ENCODE assay signal across 8 cellular contexts in genomic region chr10:99329238-99329890, GRCh38. TPM values are rescaled to one million over a fixed set of nuclear protein-coding genes. Genes with fewer than 3 reads are reported as not detected.
DNase-seq lines count a peak whose midpoint lies in the region; ATAC-seq and TF ChIP-seq lines count a peak whose summit lies in the region.

Gene CNNM1 (plus strand): TSS chr10:99329356. CDS start chr10:99329388, 32 bp downstream.

- in situ Hi-C loops in Panc1 (cut with HindIII; ENCODE audit: low pct_unique_long_range_greater_than_20kb, low sequenced_read_pairs) = no loop called here

- H3K27me3 ChIP-seq in Panc1 (ENCODE audit: control insufficient read depth, insufficient read depth, low read length) = no peaks in the 10 kb centered on the region

- CTCF ChIA-PET in Panc1 (lab: Charles Lee) = interaction anchor here (1.1 kb wide), 1 partner anchor 42 kb away, joined by 3 read pairs; no protein-coding TSS in a partner anchor

- peak within 1 kb of the TSS; percentile 55 to 81 for H3K4me3 ChIP-seq in Panc1 (ENCODE audit: low read depth in 2 of 2, low read length in 2 of 2)

- TF ChIP-seq CTCF in Panc1 (IDR thresholded peaks at IDR 0.05) = no peak

- H3K27ac ChIP-seq in Panc1 (ENCODE audit: low read length) = peak within 1 kb of the TSS; percentile 70
- peak within 1 kb of the TSS; percentile 31 for H3K27ac ChIP-seq in caudate nucleus (ENCODE audit: low read depth, low read length)

- DNase-seq in DMS153 treated with DMSO at 0.1 percent for 48 hours (lab: John Stamatoyannopoulos, UW; ENCODE audit: unreplicated experiment) (peak; percentile 23), DMS153 (lab: John Stamatoyannopoulos, UW) (no peak), Panc1 (ENCODE audit: low read depth, low spot score) (no peak), caudate nucleus (lab: John Stamatoyannopoulos, UW) (peak in 52 of 61 donors; percentile 14 to 89 (median 64)), left lobe of liver (ENCODE audit: low spot score) (no peak), HT-29 (ENCODE audit: low spot score) (no peak)
- DNase-seq in stimulated activated CD4-positive, alpha-beta T cell treated with anti-CD3 and anti-CD28 coated beads, Interleukin-4, amount 100 ng/mL, for 4 hours = peak; percentile 47 to 49

- H3K36me3 ChIP-seq in Panc1 (ENCODE audit: control insufficient read depth, insufficient read depth, low read length) = no peaks in the 10 kb centered on the region

- BruUV-seq in Panc1 (replicated peaks; lab: Mats Ljungman, UMichigan) = no TSS peak

- H3K4me1 ChIP-seq in Panc1 (ENCODE audit: control insufficient read depth, insufficient read depth, low read length) = peaks cover 12% of the 10 kb centered on the region

- no peaks in the 10 kb centered on the region for H3K9me3 ChIP-seq in Panc1 (ENCODE audit: control insufficient read depth, insufficient read depth, low read depth, low read length)

- intact Hi-C loops in Panc1 (cut with micrococcal nuclease; ENCODE audit: unreplicated experiment) = no loop called here

- POLR2A ChIA-PET in Panc1 (lab: Charles Lee) = no interaction called here

- ATAC-seq in HG02759 (IDR thresholded peaks at IDR 0.05; ENCODE audit: unreplicated experiment) (peak; percentile 81), Panc1 (peak; percentile 86), left lobe of liver (peak; percentile 77)

RNA-seq across cellular contexts. Expression of gene CNNM1, which starts in this region (rescaled TPM):
- total RNA-seq in Panc1 (2021; ENCODE audit: unreplicated experiment) (16.6 TPM), left lobe of liver (0.08 TPM)
- 12.7 TPM for polyA plus RNA-seq in Panc1 (2012; ENCODE audit: insufficient read length)
- not detected in 2 replicates for total RNA-seq in HT-29 (2014; rRNA removed; shearing (Covaris generic))

Comparison
In these comparisons a context has a peak if more than half of its experiments do, and no peak if none do; other contexts are left out.
1. RNA of gene CNNM1 (total RNA-seq): 16.6 TPM in Panc1 (single experiment); 0.08 TPM in left lobe of liver (single experiment) and not detected in HT-29; every median in the first group is over 10 times any median in the second.
2. DNase-seq: peak in DMS153 treated with DMSO at 0.1 percent for 48 hours (single experiment), caudate nucleus (52 of 61) and stimulated activated CD4-positive, alpha-beta T cell treated with anti-CD3 and anti-CD28 coated beads, Interleukin-4, amount 100 ng/mL, for 4 hours (2 of 2); none in DMS153 (single experiment), Panc1 (single experiment), left lobe of liver (single experiment) and HT-29 (single experiment).
3. Peak in ATAC-seq in left lobe of liver; RNA of the gene not detected or under 1 TPM.
4. Peak in every context shown above with its lines, with median percentiles within 50 percentile points of each other: ATAC-seq.